ENCODE assay signal across 8 cellular contexts in the genomic region with DNA sequence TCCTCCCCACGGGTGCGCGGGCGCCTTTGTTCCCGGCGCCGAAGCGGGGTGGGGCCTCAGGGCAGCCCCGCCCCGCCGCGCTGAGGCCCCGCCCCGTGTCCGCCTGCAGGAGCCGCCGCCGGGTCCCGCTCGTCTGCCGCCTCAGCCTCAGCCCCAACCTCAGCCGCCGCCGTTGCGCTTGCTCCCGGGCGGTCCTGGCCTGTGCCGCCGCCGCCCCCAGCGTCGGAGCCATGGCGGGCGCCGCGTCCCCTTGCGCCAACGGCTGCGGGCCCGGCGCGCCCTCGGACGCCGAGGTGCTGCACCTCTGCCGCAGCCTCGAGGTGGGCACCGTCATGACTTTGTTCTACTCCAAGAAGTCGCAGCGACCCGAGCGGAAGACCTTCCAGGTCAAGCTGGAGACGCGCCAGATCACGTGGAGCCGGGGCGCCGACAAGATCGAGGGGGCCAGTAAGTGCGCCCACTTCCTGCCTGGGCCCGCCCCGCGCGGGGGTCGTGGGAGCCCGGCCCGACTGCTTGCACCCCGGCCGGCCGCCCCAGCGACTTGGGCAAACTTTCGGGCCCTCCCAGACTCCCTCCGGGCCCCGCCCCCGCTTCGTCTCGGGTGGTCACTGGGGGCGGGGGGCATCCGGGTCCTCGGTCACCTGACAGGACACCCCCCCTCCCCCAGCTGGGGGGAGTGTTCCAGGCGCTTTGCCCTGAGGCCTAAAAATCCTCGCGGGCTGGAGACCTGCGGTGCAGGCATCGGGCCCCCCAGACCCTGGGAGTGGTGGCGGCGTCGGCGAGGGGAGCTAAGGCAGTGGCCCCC. TPM values are rescaled to one million over a fixed set of nuclear protein-coding genes. Genes with fewer than 3 reads are reported as not detected.
A peak's percentile ranks its signal among the peaks of the same experiment; 100 is the strongest.
DNase-seq lines count a peak whose midpoint lies in the region; ATAC-seq and TF ChIP-seq lines count a peak whose summit lies in the region.

A gene (plus strand): TSS at position 132 of the 805 bp plus-strand sequence. CDS start 99 bp downstream, at position 231.

- H3K27ac Mint-ChIP-seq in central memory CD8-positive, alpha-beta T cell (ENCODE audit: low read depth), result peak within 1 kb of the TSS; percentile 93

- no peaks in the 10 kb centered on the region for H3K36me3 ChIP-seq in kidney epithelial cell (ENCODE audit: control insufficient read depth, insufficient read depth, low read length)

- H3K4me3 ChIP-seq in kidney epithelial cell (ENCODE audit: low read depth, low read length), result peak within 1 kb of the TSS; percentile 84

- no peak for TF ChIP-seq CTCF in 22Rv1 (IDR thresholded peaks at IDR 0.05)
- no peak for TF ChIP-seq CTCF in kidney epithelial cell (IDR thresholded peaks at IDR 0.05; ENCODE audit: insufficient read depth, low read length, poor library complexity, severe bottlenecking)

- H3K4me1 Mint-ChIP-seq in central memory CD8-positive, alpha-beta T cell, result peaks cover 65% of the 10 kb centered on the region

- no peaks in the 10 kb centered on the region for H3K9me3 Mint-ChIP-seq in central memory CD8-positive, alpha-beta T cell

- peak within 1 kb of the TSS; percentile 84 for H3K27ac ChIP-seq in 22Rv1

- DNase-seq in NCI-H2196 (lab: John Stamatoyannopoulos, UW; ENCODE audit: unreplicated experiment) (peak; percentile 80), kidney epithelial cell (ENCODE audit: low read depth) (no peak)
- peak; percentile 58 to 71 (median 65) for DNase-seq in activated CD4-positive, CD25-positive, alpha-beta regulatory T cell (lab: John Stamatoyannopoulos, UW)
- DNase-seq in central memory CD8-positive, alpha-beta T cell (ENCODE audit: low spot score in 2 of 2), result peak; percentile 57 to 66
- DNase-seq in stimulated activated CD4-positive, alpha-beta T cell treated with anti-CD3 and anti-CD28 coated beads, Interleukin-15, amount 100 ng/mL, for 1 hour (ENCODE audit: low read depth in 1 of 2, low spot score in 1 of 2), result peak; percentile 68 to 75

- peaks cover 12% of the 10 kb centered on the region for H3K36me3 Mint-ChIP-seq in central memory CD8-positive, alpha-beta T cell (ENCODE audit: insufficient read depth)

- ATAC-seq in GM18519 (IDR thresholded peaks at IDR 0.05; ENCODE audit: low FRiP score, unreplicated experiment) (peak; percentile 21), HG03064 (IDR thresholded peaks at IDR 0.05; ENCODE audit: low read depth, unreplicated experiment) (peak; percentile 53)
- peak; percentile 61 for ATAC-seq in central memory CD8-positive, alpha-beta T cell (replicated peaks; ENCODE audit: extremely low read depth, poor library complexity, severe bottlenecking)

- H3K27me3 ChIP-seq in kidney epithelial cell (ENCODE audit: control insufficient read depth, insufficient read depth, low read length), result no peaks in the 10 kb centered on the region

- H3K4me3 Mint-ChIP-seq in central memory CD8-positive, alpha-beta T cell, result peak within 1 kb of the TSS; percentile 91

- no peaks in the 10 kb centered on the region for H3K27me3 Mint-ChIP-seq in central memory CD8-positive, alpha-beta T cell

RNA-seq across cellular contexts. Expression of the gene that starts here (rescaled TPM):
- total RNA-seq in kidney epithelial cell, result 89.3 and 143 TPM in 2 replicates
